In genomic region chr11:18121331-18121828, GRCh38 we compare ENCODE assay signal across 2 cellular contexts. TPM values are rescaled to one million over a fixed set of nuclear protein-coding genes. Genes with fewer than 3 reads are reported as not detected.
"Had no signal": no experiment of that assay in that cellular context is flagged by ENCODE, and none has a peak within 500 bp of the region (broad histone marks: within the 10 kb centered on the region; RNA-seq: fewer than 3 reads in every experiment).

No MANE protein-coding gene starts in this region.

RNA-seq across cellular contexts. Expression of gene MRGPRX3, which starts 11.0 kb away (rescaled TPM):
- total RNA-seq: G401, GM12878 had no signal
- polyA plus RNA-seq: GM12878 had no signal

RNA-seq across cellular contexts. Expression of gene MRGPRX4, which starts 51.3 kb away (rescaled TPM):
- total RNA-seq: G401, GM12878 had no signal
- polyA plus RNA-seq: GM12878 had no signal
